In genomic region chr10:44334621-44335184, GRCh38 we compare ENCODE assay signal across 13 cellular contexts. TPM values are rescaled to one million over a fixed set of nuclear protein-coding genes. Genes with fewer than 3 reads are reported as not detected.
DNase-seq lines count a peak whose midpoint lies in the region; ATAC-seq and TF ChIP-seq lines count a peak whose summit lies in the region.
"Had no signal": no experiment of that assay in that cellular context is flagged by ENCODE, and none has a peak within 500 bp of the region (broad histone marks: within the 10 kb centered on the region; RNA-seq: fewer than 3 reads in every experiment).

No MANE protein-coding gene starts in this region.

- no peak for TF ChIP-seq CTCF in Caco-2 (IDR thresholded peaks at IDR 0.05; ENCODE audit: insufficient read depth in 1 of 2, low read depth in 1 of 2, low read length in 1 of 2, severe bottlenecking in 1 of 2, unreplicated experiment in 1 of 2)

- no peak overlapping the region for H3K4me3 ChIP-seq in Caco-2 (ENCODE audit: low read depth, low read length)
- H3K4me3 ChIP-seq: SK-N-MC had no signal

- H3K4me3 Mint-ChIP-seq in Caco-2 (ENCODE audit: unreplicated experiment), result no peak overlapping the region
- H3K4me3 Mint-ChIP-seq: dendritic cell treated with granulocyte-macrophage colony-stimulating factor and Interleukin-4, amounts not matched to agents 40 ng/mL and 50 ng/mL, for 4 days had no signal

- H3K9me3 ChIP-seq in Caco-2, result no peaks in the 10 kb centered on the region

- H3K27me3 Mint-ChIP-seq in Caco-2 (ENCODE audit: insufficient read depth, unreplicated experiment), result peaks cover 7% of the 10 kb centered on the region
- H3K27me3 Mint-ChIP-seq: dendritic cell treated with granulocyte-macrophage colony-stimulating factor and Interleukin-4, amounts not matched to agents 40 ng/mL and 50 ng/mL, for 4 days had no signal

- DNase-seq in NCI-H748 (lab: John Stamatoyannopoulos, UW; ENCODE audit: unreplicated experiment) (peak; percentile 3), NCI-H748 treated with DMSO at 0.1 percent for 48 hours (lab: John Stamatoyannopoulos, UW) (no peak), inferior parietal cortex (ENCODE audit: extremely low spot score) (peak; percentile 25), smooth muscle cell of the brain vasculature (ENCODE audit: low read depth, low spot score) (peak; percentile 74), GM19238 (ENCODE audit: insufficient read length, low spot score) (no peak), Caco-2 (no peak)
- DNase-seq in activated CD4-positive, alpha-beta T cell treated with anti-CD3 and anti-CD28 coated beads, Interleukin-2, amount 50 U/mL, for 4 hours, result no peak
- DNase-seq: activated CD4-positive, alpha-beta T cell treated with anti-CD3 and anti-CD28 coated beads for 48 hours; hippocampal formation; Karpas-422 had no signal

- no TSS peak for BruUV-seq in Caco-2 (replicated peaks; lab: Mats Ljungman, UMichigan)

- no peaks in the 10 kb centered on the region for H3K4me1 Mint-ChIP-seq in Caco-2 (ENCODE audit: low read depth, unreplicated experiment)

- H3K27ac Mint-ChIP-seq in Caco-2 (ENCODE audit: unreplicated experiment), result no peak overlapping the region
- H3K27ac Mint-ChIP-seq: dendritic cell treated with granulocyte-macrophage colony-stimulating factor and Interleukin-4, amounts not matched to agents 40 ng/mL and 50 ng/mL, for 4 days had no signal

- H3K36me3 Mint-ChIP-seq in Caco-2 (ENCODE audit: insufficient read depth, unreplicated experiment), result no peaks in the 10 kb centered on the region

- peak; percentile 89 for ATAC-seq in SK-N-SH treated with all-trans-retinoic acid at 6 μM for 48 hours

- CTCF ChIA-PET in Caco-2 (lab: Charles Lee), result no interaction called here

- no peaks in the 10 kb centered on the region for H3K36me3 ChIP-seq in Caco-2 (ENCODE audit: control insufficient read depth, insufficient read depth, low read length)

- no peaks in the 10 kb centered on the region for H3K27me3 ChIP-seq in Caco-2 (replicated peaks; ENCODE audit: control insufficient read depth, insufficient read depth, low read length)

- no peaks in the 10 kb centered on the region for H3K4me1 ChIP-seq in Caco-2

- intact Hi-C loops in Caco-2 (cut with micrococcal nuclease; ENCODE audit: unreplicated experiment), result no loop called here

- H3K9me3 Mint-ChIP-seq in Caco-2 (ENCODE audit: unreplicated experiment), result no peaks in the 10 kb centered on the region
- H3K9me3 Mint-ChIP-seq: dendritic cell treated with granulocyte-macrophage colony-stimulating factor and Interleukin-4, amounts not matched to agents 40 ng/mL and 50 ng/mL, for 4 days had no signal

- POLR2A ChIA-PET in Caco-2 (lab: Charles Lee), result no interaction called here

TF ChIP-seq in SK-N-SH treated with all-trans-retinoic acid at 6 μM for 48 hours, 23 proteins besides CTCF, POLR2A, EP300 and RAD21:
- TF ChIP-seq ZNF70 (CRISPR knock-in tag; IDR thresholded peaks at IDR 0.05), result no peak
- TF ChIP-seq RARB (CRISPR knock-in tag; IDR thresholded peaks at IDR 0.05), result no peak

RNA-seq across cellular contexts. Expression of gene CXCL12, which starts 50.2 kb away (rescaled TPM):
- total RNA-seq in Caco-2 (2022), result 0.27 TPM in 1 of 2 replicates, not detected in the other

Comparison
In these comparisons a context has a peak if more than half of its experiments do, and no peak if none do; other contexts are left out.
1. DNase-seq: peak in NCI-H748 (single experiment), inferior parietal cortex (single experiment) and smooth muscle cell of the brain vasculature (single experiment); none in NCI-H748 treated with DMSO at 0.1 percent for 48 hours (single experiment), GM19238 (single experiment), Caco-2 (0 of 2) and activated CD4-positive, alpha-beta T cell treated with anti-CD3 and anti-CD28 coated beads, Interleukin-2, amount 50 U/mL, for 4 hours (0 of 2).